Comparison of ENCODE assay signal across 12 cellular contexts in genomic region chr19:11279505-11280236, GRCh38. TPM values are rescaled to one million over a fixed set of nuclear protein-coding genes. Genes with fewer than 3 reads are reported as not detected.
DNase-seq lines count a peak whose midpoint lies in the region; ATAC-seq and TF ChIP-seq lines count a peak whose summit lies in the region.
"Had no signal": no experiment of that assay in that cellular context is flagged by ENCODE, and none has a peak within 500 bp of the region (broad histone marks: within the 10 kb centered on the region; RNA-seq: fewer than 3 reads in every experiment).

No MANE protein-coding gene starts in this region.

- H4K20me1 ChIP-seq in OCI-LY3 (ENCODE audit: insufficient read depth, low read length) (no peaks in the 10 kb centered on the region), osteoblast (ENCODE audit: insufficient read depth, low read length) (no peaks in the 10 kb centered on the region)

- no peaks in the 10 kb centered on the region for H3K79me2 ChIP-seq in OCI-LY3 (ENCODE audit: low read length)
- H3K79me2 ChIP-seq in osteoblast (ENCODE audit: insufficient read depth, low read length) = no peaks in the 10 kb centered on the region

- peak overlapping the region; percentile 79 for H3K27ac Mint-ChIP-seq in activated CD8-positive, alpha-beta memory T cell treated with anti-CD3 and anti-CD28 coated beads, Interleukin-2, amount 10 ng/mL, durations not matched to agents 7 days and 5 days

- ATAC-seq in activated CD8-positive, alpha-beta memory T cell treated with anti-CD3 and anti-CD28 coated beads, Interleukin-2, amount 10 ng/mL, durations not matched to agents 7 days and 5 days = peak; percentile 81
- ATAC-seq in HG02588 (IDR thresholded peaks at IDR 0.05; ENCODE audit: unreplicated experiment) (no peak), HG03342 (IDR thresholded peaks at IDR 0.05; ENCODE audit: unreplicated experiment) (no peak)

- H3K27me3 ChIP-seq in OCI-LY3 (ENCODE audit: low read depth, low read length) (peaks cover 11% of the 10 kb centered on the region), osteoblast (ENCODE audit: insufficient read depth, low read length) (peaks cover 2% of the 10 kb centered on the region)

- peak overlapping the region; percentile 58 for H3K4me3 Mint-ChIP-seq in activated CD8-positive, alpha-beta memory T cell treated with anti-CD3 and anti-CD28 coated beads, Interleukin-2, amount 10 ng/mL, durations not matched to agents 7 days and 5 days

- H3K9me3 Mint-ChIP-seq in activated CD8-positive, alpha-beta memory T cell treated with anti-CD3 and anti-CD28 coated beads, Interleukin-2, amount 10 ng/mL, durations not matched to agents 7 days and 5 days (ENCODE audit: low read depth) = no peaks in the 10 kb centered on the region

- no peak overlapping the region for H3K9ac ChIP-seq in OCI-LY3 (ENCODE audit: low read length)

- H3K27ac ChIP-seq in OCI-LY3 (ENCODE audit: low read length) (no peak overlapping the region), osteoblast (ENCODE audit: low read depth, low read length) (no peak overlapping the region)
- H3K27ac ChIP-seq: VCaP had no signal

- no peaks in the 10 kb centered on the region for H3K4me1 ChIP-seq in OCI-LY3 (ENCODE audit: low read length)
- no peaks in the 10 kb centered on the region for H3K4me1 ChIP-seq in osteoblast (ENCODE audit: insufficient read depth, low read length)

- H3K9me3 ChIP-seq in OCI-LY3 (ENCODE audit: insufficient read depth, low read length) (no peaks in the 10 kb centered on the region), osteoblast (ENCODE audit: low read depth, low read length) (no peaks in the 10 kb centered on the region)

- peaks cover 11% of the 10 kb centered on the region for H3K4me1 Mint-ChIP-seq in activated CD8-positive, alpha-beta memory T cell treated with anti-CD3 and anti-CD28 coated beads, Interleukin-2, amount 10 ng/mL, durations not matched to agents 7 days and 5 days

- H3K4me2 ChIP-seq in OCI-LY3 (ENCODE audit: low read length) (no peak overlapping the region), osteoblast (ENCODE audit: insufficient read depth, low read length) (no peak overlapping the region)

- H2AFZ ChIP-seq in OCI-LY3 (ENCODE audit: low read depth, low read length) = peak overlapping the region; percentile 4; the same call in 1 of the 2 replicates
- H2AFZ ChIP-seq in osteoblast (ENCODE audit: low read length) = peak overlapping the region; percentile 29

- CTCF ChIA-PET in activated CD8-positive, alpha-beta memory T cell treated with anti-CD3 and anti-CD28 coated beads, Interleukin-2, amount 10 ng/mL, durations not matched to agents 7 days and 5 days (lab: Charles Lee) = interaction anchor here (1.1 to 2.1 kb wide), 4 partner anchors 14 to 102 kb away, joined by 3 to 6 read pairs (median 4); partner anchors contain the start of gene TSPAN16

- peaks cover 68% of the 10 kb centered on the region for H3K27me3 Mint-ChIP-seq in activated CD8-positive, alpha-beta memory T cell treated with anti-CD3 and anti-CD28 coated beads, Interleukin-2, amount 10 ng/mL, durations not matched to agents 7 days and 5 days

- DNase-seq in activated CD8-positive, alpha-beta memory T cell treated with anti-CD3 and anti-CD28 coated beads, Interleukin-2, amount 10 ng/mL, durations not matched to agents 7 days and 5 days = peak; percentile 86
- no peak for DNase-seq in activated CD8-positive, alpha-beta memory T cell treated with anti-CD3 and anti-CD28 coated beads, Interleukin-2, amount 50 U/mL, for 48 hours
- DNase-seq in activated effector memory CD4-positive, alpha-beta T cell treated with Interleukin-2 at 50 U/mL for 16 hours = peak; percentile 38
- DNase-seq in osteoblast (ENCODE audit: insufficient read length, low spot score, missing footprints) (peak; percentile 58), epidermal melanocyte (ENCODE audit: insufficient read length, low spot score) (no peak)
- DNase-seq: NCI-H1694 had no signal

- H3K36me3 ChIP-seq in OCI-LY3 (replicated peaks; ENCODE audit: low read depth, low read length) (no peaks in the 10 kb centered on the region), osteoblast (ENCODE audit: insufficient read depth, low read length) (no peaks in the 10 kb centered on the region)

- TF ChIP-seq CTCF in OCI-LY3 (IDR thresholded peaks at IDR 0.05; ENCODE audit: low read depth, low read length) = no peak
- TF ChIP-seq CTCF in osteoblast (IDR thresholded peaks at IDR 0.05; ENCODE audit: extremely low read depth, low read depth, low read length) = no peak

- H3K36me3 Mint-ChIP-seq in activated CD8-positive, alpha-beta memory T cell treated with anti-CD3 and anti-CD28 coated beads, Interleukin-2, amount 10 ng/mL, durations not matched to agents 7 days and 5 days = peaks cover 4% of the 10 kb centered on the region

- H3K4me3 ChIP-seq in OCI-LY3 (ENCODE audit: low read length) (no peak overlapping the region), osteoblast (ENCODE audit: insufficient read depth, low read length) (no peak overlapping the region)

RNA-seq across cellular contexts. Expression of gene TSPAN16, which starts 16.3 kb away (rescaled TPM):
- not detected for total RNA-seq in activated CD8-positive, alpha-beta memory T cell treated with anti-CD3 and anti-CD28 coated beads, Interleukin-2, amount 10 ng/mL, durations not matched to agents 7 days and 5 days
- total RNA-seq in osteoblast = not detected in 2 replicates
- total RNA-seq: sciatic nerve, subcutaneous adipose tissue had no signal

RNA-seq across cellular contexts. Expression of gene DOCK6, which starts 17.3 kb away (rescaled TPM):
- total RNA-seq in activated CD8-positive, alpha-beta memory T cell treated with anti-CD3 and anti-CD28 coated beads, Interleukin-2, amount 10 ng/mL, durations not matched to agents 7 days and 5 days = under 1 TPM; 0.58 to 0.70 TPM
- total RNA-seq in osteoblast = 12.7 and 183 TPM in 2 replicates

RNA-seq across cellular contexts. Expression of gene ANGPTL8, which starts 40.3 kb away (rescaled TPM):
- not detected for total RNA-seq in activated CD8-positive, alpha-beta memory T cell treated with anti-CD3 and anti-CD28 coated beads, Interleukin-2, amount 10 ng/mL, durations not matched to agents 7 days and 5 days
- not detected in 2 replicates for total RNA-seq in osteoblast

RNA-seq across cellular contexts. Expression of gene RAB3D, which starts 59.8 kb away (rescaled TPM):
- 1 to 10 TPM; 3.6 to 5.1 TPM for total RNA-seq in activated CD8-positive, alpha-beta memory T cell treated with anti-CD3 and anti-CD28 coated beads, Interleukin-2, amount 10 ng/mL, durations not matched to agents 7 days and 5 days
- total RNA-seq in osteoblast = 2.1 and 3.3 TPM in 2 replicates

Comparison
In these comparisons a context has a peak if more than half of its experiments do, and no peak if none do; other contexts are left out.
1. DNase-seq: peak in activated CD8-positive, alpha-beta memory T cell treated with anti-CD3 and anti-CD28 coated beads, Interleukin-2, amount 10 ng/mL, durations not matched to agents 7 days and 5 days (single experiment), activated effector memory CD4-positive, alpha-beta T cell treated with Interleukin-2 at 50 U/mL for 16 hours (single experiment) and osteoblast (single experiment); none in activated CD8-positive, alpha-beta memory T cell treated with anti-CD3 and anti-CD28 coated beads, Interleukin-2, amount 50 U/mL, for 48 hours (single experiment) and epidermal melanocyte (single experiment).